ENCODE assay signal across 8 cellular contexts in the genomic region with DNA sequence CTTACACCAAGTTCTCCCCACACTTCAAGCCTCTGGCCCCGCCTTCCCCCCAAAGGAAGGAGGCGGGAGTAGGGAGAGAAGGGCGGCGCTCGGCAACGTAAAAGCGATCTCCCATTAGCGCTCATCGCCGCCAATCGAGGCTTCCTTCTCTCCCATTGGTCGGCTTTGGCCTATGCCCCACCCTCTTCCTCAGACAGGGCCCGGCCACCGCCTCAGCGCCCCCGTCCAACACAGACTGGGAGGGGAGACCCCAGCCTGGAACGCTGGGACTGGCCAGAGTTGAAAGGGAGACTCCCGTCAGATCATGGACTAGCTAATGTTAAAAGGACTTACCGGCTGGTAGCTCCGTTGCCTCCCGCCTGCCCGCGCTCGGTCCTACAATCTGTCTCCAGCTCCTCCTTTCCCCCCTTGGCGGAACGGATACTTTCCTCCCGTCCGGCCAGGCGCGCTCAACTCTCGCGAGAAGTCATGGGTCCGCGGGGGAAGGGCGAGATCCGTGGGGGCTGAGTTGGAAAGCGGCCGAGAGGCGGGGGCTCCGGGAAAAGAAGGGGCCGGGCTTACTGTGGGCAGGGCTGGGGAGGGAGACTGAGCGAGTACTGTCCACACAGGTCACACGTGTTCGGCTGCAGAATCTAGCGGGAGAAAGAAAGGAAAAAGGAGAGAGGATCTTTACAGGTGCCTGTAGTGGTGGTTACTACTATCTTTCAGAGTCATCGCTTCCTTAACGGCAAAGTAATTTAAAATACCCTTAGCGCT.
DNase-seq lines count a peak whose midpoint lies in the region; ATAC-seq, FAIRE-seq and TF ChIP-seq lines count a peak whose summit lies in the region.

A gene (minus strand): TSS at position 437 of the 756 bp plus-strand sequence. CDS start 25,382 bp downstream, outside the sequence.

- peak; percentile 94 for ATAC-seq in GM19035 (IDR thresholded peaks at IDR 0.05; ENCODE audit: unreplicated experiment)
- ATAC-seq in HG03354 (IDR thresholded peaks at IDR 0.05; ENCODE audit: poor library complexity, severe bottlenecking, unreplicated experiment), result peak; percentile 96
- peak; percentile 97 for ATAC-seq in activated CD4-positive, CD25-positive, alpha-beta regulatory T cell treated with anti-CD3 and anti-CD28 coated beads, Interleukin-2, amount 50 U/mL, for 24 hours

- DNase-seq in AG09319 (ENCODE audit: extremely low read depth, low read depth), result peak; percentile 96
- DNase-seq in NCI-H446 treated with DMSO at 0.1 percent for 48 hours (lab: John Stamatoyannopoulos, UW), result peak; percentile 96
- DNase-seq in cerebellar cortex (ENCODE audit: low spot score), result peak; percentile 99
- peak; percentile 97 for DNase-seq in stimulated activated CD4-positive, alpha-beta T cell treated with anti-CD3 and anti-CD28 coated beads, Interleukin-12 subunit alpha, Interleukin-12 subunit beta, amount 100 ng/mL, for 4 hours

- peak; percentile 41 for FAIRE-seq in islet of Langerhans (lab: Jason Lieb, UNC)

- no peak for TF ChIP-seq CTCF in AG09319 (IDR thresholded peaks at IDR 0.05; ENCODE audit: low read depth, low read length)

Comparison
In these comparisons a context has a peak if more than half of its experiments do, and no peak if none do; other contexts are left out.
1. Peak in every context shown above with its lines: DNase-seq and ATAC-seq.